18 cellular contexts compared by ENCODE assay signal in the genomic region with DNA sequence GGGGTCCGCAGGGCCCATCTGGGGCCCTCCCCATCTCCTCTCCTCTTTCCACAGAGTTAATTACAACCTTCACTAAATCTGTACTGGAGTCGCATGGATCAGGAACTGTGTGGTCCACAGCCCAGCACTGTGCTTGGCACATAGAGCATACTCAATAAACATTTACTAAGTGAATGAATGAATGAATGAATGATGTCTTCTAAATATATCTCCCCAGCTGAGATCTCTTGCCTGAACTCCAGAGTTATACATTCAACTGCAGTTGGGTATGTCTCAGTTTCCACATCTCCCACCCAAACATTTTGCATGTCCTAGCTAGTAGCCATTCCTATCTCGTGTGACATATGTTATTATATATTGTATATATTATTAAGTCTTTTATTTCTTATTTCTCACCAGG. TPM values are rescaled to one million over a fixed set of nuclear protein-coding genes. Genes with fewer than 3 reads are reported as not detected.
DNase-seq lines count a peak whose midpoint lies in the region; ATAC-seq, FAIRE-seq and TF ChIP-seq lines count a peak whose summit lies in the region.
"Had no signal": no experiment of that assay in that cellular context is flagged by ENCODE, and none has a peak within 500 bp of the region (broad histone marks: within the 10 kb centered on the region; RNA-seq: fewer than 3 reads in every experiment).

No MANE protein-coding gene starts in this region.

- 95% methylated on average over 3 of the region's 3 CpGs for WGBS in GM12878 (ENCODE audit: insufficient coverage, insufficient replicate concordance, low lambda C conversion rate, missing lambda C conversion rate)
- WGBS in thymus, result over 99% methylated on average over 3 of the region's 3 CpGs

- H3K27me3 ChIP-seq in KMS-11 (ENCODE audit: insufficient read depth, low read depth) (no peaks in the 10 kb centered on the region), GM12878 (replicated peaks in 1 of 2; ENCODE audit: control insufficient read depth in 2 of 2, insufficient read depth in 2 of 2, low read length in 1 of 2) (no peaks in the 10 kb centered on the region), thymus (ENCODE audit: control insufficient read depth, insufficient read depth) (no peaks in the 10 kb centered on the region)

- H3K27ac ChIP-seq in KMS-11 (0 out of 2 replicates have a peak overlapping the region, but pooled peaks have one; percentile 28), GM12878 (ENCODE audit: control insufficient read depth, insufficient read depth) (peak overlapping the region; percentile 72), thymus (ENCODE audit: low read depth) (peak overlapping the region; percentile 68)
- H3K27ac ChIP-seq: 22Rv1, C4-2B, GM23248 had no signal

- CTCF ChIA-PET in activated CD4-positive, alpha-beta memory T cell treated with anti-CD3 and anti-CD28 coated beads, Interleukin-2, amount 10 ng/mL, durations not matched to agents 7 days and 5 days (lab: Charles Lee), result interaction anchor here (0.7 to 3.0 kb wide), 9 partner anchors 9 to 220 kb away, joined by 3 to 17 read pairs (median 3); no protein-coding TSS in a partner anchor
- CTCF ChIA-PET in activated CD4-positive, alpha-beta memory T cell treated with anti-CD3 and anti-CD28 coated beads for 36 hours (lab: Charles Lee), result interaction anchor here (0.8 to 1.4 kb wide), 7 partner anchors 30 to 217 kb away, joined by 3 to 11 read pairs (median 4); no protein-coding TSS in a partner anchor
- CTCF ChIA-PET in GM12878 (lab: Yijun Ruan, JAX), result interaction anchor here (1.1 to 11.8 kb wide), 11 partner anchors 25 to 194 kb away, joined by 3 to 259 read pairs (median 17); partner anchors contain the start of genes IL21R and KDM8

- H3K9me3 Mint-ChIP-seq in activated CD4-positive, alpha-beta memory T cell treated with anti-CD3 and anti-CD28 coated beads, Interleukin-2, amount 10 ng/mL, durations not matched to agents 7 days and 5 days, result peaks cover 11% of the 10 kb centered on the region
- peaks cover 18% of the 10 kb centered on the region for H3K9me3 Mint-ChIP-seq in activated CD4-positive, alpha-beta memory T cell treated with anti-CD3 and anti-CD28 coated beads for 36 hours
- peaks cover 6% of the 10 kb centered on the region for H3K9me3 Mint-ChIP-seq in mesothelial cell of epicardium

- SMC1A ChIA-PET in GM12878 (lab: Charles Lee; ENCODE audit: uncharacterized antibody, unreplicated experiment), result interaction anchor here (0.7 to 9.6 kb wide), 20 partner anchors 15 to 220 kb away, joined by 3 to 220 read pairs (median 5); partner anchors contain the start of genes IL21R and KDM8

- H3K4me1 ChIP-seq in KMS-11 (ENCODE audit: low read depth, poor library complexity, severe bottlenecking) (peaks cover 47% of the 10 kb centered on the region), GM12878 (ENCODE audit: control insufficient read depth, insufficient read depth, low read length) (peaks cover 62% of the 10 kb centered on the region), thymus (ENCODE audit: control insufficient read depth, insufficient read depth, low read length) (peaks cover 17% of the 10 kb centered on the region)

- TF ChIP-seq POLR2A in GM12878 (IDR thresholded peaks at IDR 0.05; ENCODE audit: low read depth, low read length), result no peak

- ATAC-seq in GM12878, result no peak
- ATAC-seq: CD8-positive, alpha-beta T cell had no signal

- in situ Hi-C loops in GM12878 (cut with MboI), result loop anchor here (5.0 to 25.0 kb wide), 2 partner anchors 141 to 1536 kb away; no protein-coding TSS in a partner anchor

- RAD21 ChIA-PET in GM12878 (lab: Charles Lee; ENCODE audit: unreplicated experiment), result interaction anchor here (0.7 to 9.3 kb wide), 12 partner anchors 17 to 193 kb away, joined by 3 to 224 read pairs (median 5); partner anchors contain the start of gene IL21R

- no peaks in the 10 kb centered on the region for H3K36me3 ChIP-seq in KMS-11 (ENCODE audit: insufficient read depth)
- no peaks in the 10 kb centered on the region for H3K36me3 ChIP-seq in GM12878 (ENCODE audit: control insufficient read depth in 2 of 2, insufficient read depth in 2 of 2, low read length in 1 of 2)
- no peaks in the 10 kb centered on the region for H3K36me3 ChIP-seq in thymus (ENCODE audit: control insufficient read depth, insufficient read depth)

- TF ChIP-seq EP300 in GM12878 (IDR thresholded peaks at IDR 0.05; ENCODE audit: borderline replicate concordance in 1 of 2, control insufficient read depth in 1 of 2, low read depth in 2 of 2, low read length in 2 of 2), result no peak

- peak overlapping the region; percentile 61 for H3K4me2 ChIP-seq in KMS-11
- H3K4me2 ChIP-seq in GM12878 (ENCODE audit: control insufficient read depth, insufficient read depth), result peak overlapping the region; percentile 40; the same call in 1 of the 2 replicates

- H3K36me3 Mint-ChIP-seq in activated CD4-positive, alpha-beta memory T cell treated with anti-CD3 and anti-CD28 coated beads, Interleukin-2, amount 10 ng/mL, durations not matched to agents 7 days and 5 days (ENCODE audit: low read depth), result peaks cover 13% of the 10 kb centered on the region
- H3K36me3 Mint-ChIP-seq in activated CD4-positive, alpha-beta memory T cell treated with anti-CD3 and anti-CD28 coated beads for 36 hours, result peaks cover 7% of the 10 kb centered on the region
- H3K36me3 Mint-ChIP-seq in mesothelial cell of epicardium, result no peaks in the 10 kb centered on the region
- H3K36me3 Mint-ChIP-seq: CD8-positive, alpha-beta T cell; IgD-negative memory B cell had no signal

- peaks cover 12% of the 10 kb centered on the region; the same call in 2 of the 3 replicates for H3K9me3 ChIP-seq in GM12878 (replicated peaks; ENCODE audit: control insufficient read depth, insufficient read depth, low read length)
- no peaks in the 10 kb centered on the region for H3K9me3 ChIP-seq in thymus (ENCODE audit: control insufficient read depth)

- H2AFZ ChIP-seq in KMS-11 (ENCODE audit: low read depth) (no peak overlapping the region), GM12878 (ENCODE audit: control insufficient read depth, low read depth, low read length) (no peak overlapping the region)
- H2AFZ ChIP-seq: GM23248 had no signal

- DNase-seq in activated CD4-positive, alpha-beta memory T cell treated with anti-CD3 and anti-CD28 coated beads, Interleukin-2, amount 10 ng/mL, durations not matched to agents 7 days and 5 days, result peak; percentile 14
- no peak for DNase-seq in activated CD4-positive, alpha-beta memory T cell treated with anti-CD3 and anti-CD28 coated beads for 36 hours
- DNase-seq in GM12878 (ENCODE audit: low read depth, low spot score) (no peak), NCI-H1092 (lab: John Stamatoyannopoulos, UW) (no peak), superior temporal gyrus (ENCODE audit: extremely low spot score) (no peak), mesothelial cell of epicardium (ENCODE audit: low spot score in 2 of 2, unreplicated experiment in 2 of 2) (no peak)
- DNase-seq: COR-L47, DMS153, DMS79 treated with DMSO at 0.1 percent for 48 hours, GM23248 had no signal

- no peak for TF ChIP-seq RAD21 in GM12878 (IDR thresholded peaks at IDR 0.05; ENCODE audit: insufficient read depth, low read depth, low read length)

- peaks cover 34% of the 10 kb centered on the region for H3K4me1 Mint-ChIP-seq in activated CD4-positive, alpha-beta memory T cell treated with anti-CD3 and anti-CD28 coated beads, Interleukin-2, amount 10 ng/mL, durations not matched to agents 7 days and 5 days
- H3K4me1 Mint-ChIP-seq in activated CD4-positive, alpha-beta memory T cell treated with anti-CD3 and anti-CD28 coated beads for 36 hours (ENCODE audit: low read depth), result peaks cover 41% of the 10 kb centered on the region
- no peaks in the 10 kb centered on the region for H3K4me1 Mint-ChIP-seq in mesothelial cell of epicardium

- H3K9ac ChIP-seq in KMS-11, result no peak overlapping the region
- no peak overlapping the region for H3K9ac ChIP-seq in GM12878 (ENCODE audit: control insufficient read depth, insufficient read depth, low read length)
- H3K9ac ChIP-seq: GM23248 had no signal

- FAIRE-seq in GM12878 (lab: Jason Lieb, UNC), result no peak
- FAIRE-seq: D721Med, H54 had no signal

- H3K79me2 ChIP-seq in KMS-11 (ENCODE audit: insufficient read depth, low read depth), result no peaks in the 10 kb centered on the region
- H3K79me2 ChIP-seq in GM12878 (ENCODE audit: control insufficient read depth, insufficient read depth, low read length), result no peaks in the 10 kb centered on the region

- H3K4me3 ChIP-seq in KMS-11 (IDR thresholded peaks at IDR 0.05; ENCODE audit: insufficient read depth, low read depth, low read length) (no peak overlapping the region), GM12878 (0 out of 2 replicates have a peak overlapping the region, but pooled peaks have one; percentile 19), thymus (ENCODE audit: low read length) (no peak overlapping the region)
- H3K4me3 ChIP-seq: GM23248 had no signal

- H4K20me1 ChIP-seq in KMS-11 (ENCODE audit: insufficient read depth), result no peaks in the 10 kb centered on the region
- no peaks in the 10 kb centered on the region for H4K20me1 ChIP-seq in GM12878 (ENCODE audit: control insufficient read depth, insufficient read depth)

- TF ChIP-seq CTCF in KMS-11 (conservative IDR thresholded peaks at IDR 0.05; ENCODE audit: low read depth, low read length), result no peak
- TF ChIP-seq CTCF in GM12878 (IDR thresholded peaks at IDR 0.05 in 2 of 3, conservative IDR thresholded peaks at IDR 0.05 in 1 of 3; ENCODE audit: control insufficient read depth in 2 of 3, extremely low read depth in 1 of 3, insufficient read depth in 1 of 3, low read depth in 3 of 3, low read length in 3 of 3), result no peak
- TF ChIP-seq CTCF in mesothelial cell of epicardium (IDR thresholded peaks at IDR 0.05; ENCODE audit: unreplicated experiment), result no peak

- POLR2A ChIA-PET in activated CD4-positive, alpha-beta memory T cell treated with anti-CD3 and anti-CD28 coated beads, Interleukin-2, amount 10 ng/mL, durations not matched to agents 7 days and 5 days (lab: Charles Lee), result interaction anchor here (0.9 to 4.6 kb wide), 8 partner anchors 14 to 204 kb away, joined by 3 to 31 read pairs (median 3); partner anchors contain the start of gene IL21R
- POLR2A ChIA-PET in activated CD4-positive, alpha-beta memory T cell treated with anti-CD3 and anti-CD28 coated beads for 36 hours (lab: Charles Lee), result interaction anchor here (0.6 to 2.0 kb wide), 5 partner anchors 14 to 204 kb away, joined by 3 to 11 read pairs (median 3); no protein-coding TSS in a partner anchor
- POLR2A ChIA-PET in GM12878 (lab: Charles Lee), result interaction anchor here (1.0 to 9.6 kb wide), 7 partner anchors 15 to 138 kb away, joined by 3 to 208 read pairs (median 3); partner anchors contain the start of gene IL21R

- no peak overlapping the region for H3K27ac Mint-ChIP-seq in activated CD4-positive, alpha-beta memory T cell treated with anti-CD3 and anti-CD28 coated beads, Interleukin-2, amount 10 ng/mL, durations not matched to agents 7 days and 5 days
- H3K27ac Mint-ChIP-seq in activated CD4-positive, alpha-beta memory T cell treated with anti-CD3 and anti-CD28 coated beads for 36 hours, result no peak overlapping the region
- no peak overlapping the region for H3K27ac Mint-ChIP-seq in mesothelial cell of epicardium
- H3K27ac Mint-ChIP-seq: CD8-positive, alpha-beta T cell; IgD-negative memory B cell had no signal

- intact Hi-C loops in activated CD4-positive, alpha-beta memory T cell treated with anti-CD3 and anti-CD28 coated beads for 36 hours (cut with micrococcal nuclease), result no loop called here
- intact Hi-C loops in GM12878 (cut with micrococcal nuclease; ENCODE audit: unreplicated experiment), result no loop called here

- no TSS peak for BruUV-seq in GM12878 (replicated peaks; lab: Mats Ljungman, UMichigan)

- no peak overlapping the region for H3K4me3 Mint-ChIP-seq in activated CD4-positive, alpha-beta memory T cell treated with anti-CD3 and anti-CD28 coated beads, Interleukin-2, amount 10 ng/mL, durations not matched to agents 7 days and 5 days
- no peak overlapping the region for H3K4me3 Mint-ChIP-seq in activated CD4-positive, alpha-beta memory T cell treated with anti-CD3 and anti-CD28 coated beads for 36 hours
- H3K4me3 Mint-ChIP-seq in mesothelial cell of epicardium, result no peak overlapping the region
- H3K4me3 Mint-ChIP-seq: CD8-positive, alpha-beta T cell; IgD-negative memory B cell had no signal

- H3K27me3 Mint-ChIP-seq in activated CD4-positive, alpha-beta memory T cell treated with anti-CD3 and anti-CD28 coated beads, Interleukin-2, amount 10 ng/mL, durations not matched to agents 7 days and 5 days, result no peaks in the 10 kb centered on the region
- no peaks in the 10 kb centered on the region for H3K27me3 Mint-ChIP-seq in activated CD4-positive, alpha-beta memory T cell treated with anti-CD3 and anti-CD28 coated beads for 36 hours
- peaks cover 2% of the 10 kb centered on the region for H3K27me3 Mint-ChIP-seq in mesothelial cell of epicardium (ENCODE audit: low read depth)

RNA-seq across cellular contexts. Expression of gene IL21R, which starts 28.7 kb away (rescaled TPM):
- 10 to 100 TPM; 29.2 to 29.5 TPM for total RNA-seq in activated CD4-positive, alpha-beta memory T cell treated with anti-CD3 and anti-CD28 coated beads, Interleukin-2, amount 10 ng/mL, durations not matched to agents 7 days and 5 days
- 10 to 100 TPM; 55.0 to 55.9 TPM for total RNA-seq in activated CD4-positive, alpha-beta memory T cell treated with anti-CD3 and anti-CD28 coated beads for 36 hours
- 193 and 215 TPM in 2 replicates for total RNA-seq in GM12878 (2013; cell fraction: nucleolus; rRNA removed)
- 106 and 109 TPM in 2 replicates for total RNA-seq in GM12878 (2014; rRNA removed)
- 62.9 and 66.9 TPM in 2 replicates for total RNA-seq in GM12878 (2014; rRNA removed; fragmentation: Illumina TruSeq; extraction: Trizol)
- total RNA-seq in GM12878 (2021), result 138 and 141 TPM in 2 replicates
- 25.9 TPM for polyA plus RNA-seq in GM12878 (2011; ENCODE audit: low read depth)
- polyA plus RNA-seq in GM12878 (2011; rRNA removed), result 23.2 and 57.2 TPM in 2 replicates
- 84.6 and 89.7 TPM in 2 replicates for polyA plus RNA-seq in GM12878 (2011; cell fraction: cytosol; rRNA removed)
- 71.9 and 79.4 TPM in 2 replicates for polyA plus RNA-seq in GM12878 (2011; cell fraction: nucleus; rRNA removed)
- polyA plus RNA-seq in GM12878 (2012), result 50.3 and 72.8 TPM in 2 replicates
- 32.4 and 59.2 TPM in 2 replicates for polyA plus RNA-seq in GM12878 (2014; fragmentation: Illumina TruSeq; extraction: Trizol)
- polyA plus RNA-seq in GM12878 (2014; fragmentation: Nextera tagmentation; extraction: Ambion mirVana), result 1 to 10 TPM; 5.3 to 9.7 TPM
- polyA plus RNA-seq in GM12878 (2014; rRNA removed), result 98.0 and 108 TPM in 2 replicates
- polyA plus RNA-seq in GM12878 (2016; fragmentation: Nextera tagmentation; extraction: Ambion mirVana), result 100 to 1,000 TPM; 115 to 129 TPM
- polyA minus RNA-seq in GM12878 (2011; rRNA and poly(A)+ RNA removed), result 175 and 195 TPM in 2 replicates
- polyA minus RNA-seq in GM12878 (2011; cell fraction: cytosol; rRNA and poly(A)+ RNA removed), result 54.0 and 60.1 TPM in 2 replicates
- 65.5 and 104 TPM in 2 replicates for polyA minus RNA-seq in GM12878 (2011; cell fraction: nucleus; rRNA and poly(A)+ RNA removed)
- 12.8 TPM for polyA plus RNA-seq in thymus
- 0.09 to 0.22 TPM (median 0.13 TPM) in 3 replicates for total RNA-seq in mesothelial cell of epicardium

RNA-seq across cellular contexts. Expression of gene IL4R, which starts 59.5 kb away (rescaled TPM):
- total RNA-seq in activated CD4-positive, alpha-beta memory T cell treated with anti-CD3 and anti-CD28 coated beads, Interleukin-2, amount 10 ng/mL, durations not matched to agents 7 days and 5 days, result 100 to 1,000 TPM; 257 to 268 TPM
- total RNA-seq in activated CD4-positive, alpha-beta memory T cell treated with anti-CD3 and anti-CD28 coated beads for 36 hours, result 100 to 1,000 TPM; 146 to 153 TPM
- 148 and 149 TPM in 2 replicates for total RNA-seq in GM12878 (2013; cell fraction: nucleolus; rRNA removed)
- 36.5 and 39.0 TPM in 2 replicates for total RNA-seq in GM12878 (2014; rRNA removed)
- 33.8 and 34.3 TPM in 2 replicates for total RNA-seq in GM12878 (2014; rRNA removed; fragmentation: Illumina TruSeq; extraction: Trizol)
- 69.5 and 70.4 TPM in 2 replicates for total RNA-seq in GM12878 (2021)
- 13.1 TPM for polyA plus RNA-seq in GM12878 (2011; ENCODE audit: low read depth)
- 42.8 and 69.2 TPM in 2 replicates for polyA plus RNA-seq in GM12878 (2011; rRNA removed)
- 69.2 and 84.8 TPM in 2 replicates for polyA plus RNA-seq in GM12878 (2011; cell fraction: cytosol; rRNA removed)
- 107 and 118 TPM in 2 replicates for polyA plus RNA-seq in GM12878 (2011; cell fraction: nucleus; rRNA removed)
- 20.4 and 21.2 TPM in 2 replicates for polyA plus RNA-seq in GM12878 (2012)
- polyA plus RNA-seq in GM12878 (2014; fragmentation: Illumina TruSeq; extraction: Trizol), result 19.4 and 39.4 TPM in 2 replicates
- 1 to 10 TPM; 2.6 to 8.5 TPM for polyA plus RNA-seq in GM12878 (2014; fragmentation: Nextera tagmentation; extraction: Ambion mirVana)
- 67.3 and 68.6 TPM in 2 replicates for polyA plus RNA-seq in GM12878 (2014; rRNA removed)
- 10 to 100 TPM; 13.8 to 17.6 TPM for polyA plus RNA-seq in GM12878 (2016; fragmentation: Nextera tagmentation; extraction: Ambion mirVana)
- polyA minus RNA-seq in GM12878 (2011; rRNA and poly(A)+ RNA removed), result 60.5 and 84.7 TPM in 2 replicates
- 17.0 and 20.3 TPM in 2 replicates for polyA minus RNA-seq in GM12878 (2011; cell fraction: cytosol; rRNA and poly(A)+ RNA removed)
- polyA minus RNA-seq in GM12878 (2011; cell fraction: nucleus; rRNA and poly(A)+ RNA removed), result 32.0 and 57.7 TPM in 2 replicates
- 36.8 TPM for polyA plus RNA-seq in thymus
- 6.4 to 8.2 TPM (median 6.8 TPM) in 3 replicates for total RNA-seq in mesothelial cell of epicardium

Comparison
In these comparisons a context has a peak if more than half of its experiments do, and no peak if none do; other contexts are left out.
1. RNA of gene IL21R, which starts 28.7 kb away (total RNA-seq): 62.9 to 215 TPM in GM12878, 55.0 to 55.9 TPM in activated CD4-positive, alpha-beta memory T cell treated with anti-CD3 and anti-CD28 coated beads for 36 hours and 29.2 to 29.5 TPM in activated CD4-positive, alpha-beta memory T cell treated with anti-CD3 and anti-CD28 coated beads, Interleukin-2, amount 10 ng/mL, durations not matched to agents 7 days and 5 days; 0.09 to 0.22 TPM in mesothelial cell of epicardium; every median in the first group is over 10 times any median in the second.
2. Peak in every context shown above with its lines, with median percentiles within 50 percentile points of each other: H3K27ac ChIP-seq.